1 cellular context compared by ENCODE assay signal in the genomic region with DNA sequence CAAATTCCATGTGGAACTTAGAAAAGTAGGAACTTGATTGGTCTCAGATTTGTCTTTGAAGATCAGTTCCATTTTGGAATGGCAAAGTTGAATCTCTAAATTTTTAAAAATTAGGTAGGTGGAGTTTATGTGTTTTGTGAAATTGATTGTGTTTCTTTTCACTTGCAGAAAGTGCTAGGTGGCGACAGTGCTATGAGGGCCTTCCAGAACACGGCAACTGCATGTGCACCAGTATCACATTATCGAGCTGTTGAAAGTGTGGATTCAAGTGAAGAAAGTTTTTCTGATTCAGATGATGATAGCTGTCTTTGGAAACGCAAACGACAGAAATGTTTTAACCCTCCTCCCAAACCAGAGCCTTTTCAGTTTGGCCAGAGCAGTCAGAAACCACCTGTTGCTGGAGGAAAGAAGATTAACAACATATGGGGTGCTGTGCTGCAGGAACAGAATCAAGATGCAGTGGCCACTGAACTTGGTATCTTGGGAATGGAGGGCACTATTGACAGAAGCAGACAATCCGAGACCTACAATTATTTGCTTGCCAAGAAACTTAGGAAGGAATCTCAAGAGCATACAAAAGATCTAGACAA.
TF ChIP-seq lines count a peak whose summit lies in the region.

No MANE protein-coding gene starts in this region.

TF ChIP-seq in endothelial cell of umbilical vein, 7 proteins besides CTCF, POLR2A, EP300 and RAD21:
- no peak for TF ChIP-seq EZH2 (IDR thresholded peaks at IDR 0.05; ENCODE audit: borderline replicate concordance, low read depth, low read length, severe bottlenecking)
- TF ChIP-seq JUN (IDR thresholded peaks at IDR 0.05; ENCODE audit: borderline replicate concordance, insufficient read depth, insufficient read length, low read depth), result no peak
- TF ChIP-seq MYC (IDR thresholded peaks at IDR 0.05; ENCODE audit: low read depth, low read length), result no peak
- TF ChIP-seq, protein P1, sequence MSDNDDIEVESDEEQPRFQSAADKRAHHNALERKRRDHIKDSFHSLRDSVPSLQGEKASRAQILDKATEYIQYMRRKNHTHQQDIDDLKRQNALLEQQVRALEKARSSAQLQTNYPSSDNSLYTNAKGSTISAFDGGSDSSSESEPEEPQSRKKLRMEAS (IDR thresholded peaks at IDR 0.05; ENCODE audit: insufficient read depth, insufficient read length), result no peak
- no peak for TF ChIP-seq FOS (IDR thresholded peaks at IDR 0.05; ENCODE audit: borderline replicate concordance, insufficient read depth, low read length)
- TF ChIP-seq POLR2AphosphoS5 (IDR thresholded peaks at IDR 0.05; ENCODE audit: insufficient read depth, low read depth, low read length), result no peak
- TF ChIP-seq GATA2 (IDR thresholded peaks at IDR 0.05; ENCODE audit: insufficient read depth, insufficient read length, low read depth, low read length), result no peak
